Comparison of ENCODE assay signal across 8 cellular contexts in genomic region chr1:217135569-217135915, GRCh38.
A peak's percentile ranks its signal among the peaks of the same experiment; 100 is the strongest.
DNase-seq lines count a peak whose midpoint lies in the region; ATAC-seq and TF ChIP-seq lines count a peak whose summit lies in the region.

No MANE protein-coding gene starts in this region.

- H3K9ac ChIP-seq in KMS-11, result peak overlapping the region; percentile 34; the same call in 1 of the 2 replicates

- no peaks in the 10 kb centered on the region for H3K79me2 ChIP-seq in KMS-11 (ENCODE audit: insufficient read depth, low read depth)

- H3K4me1 Mint-ChIP-seq in endothelial cell (ENCODE audit: unreplicated experiment) (peaks cover 42% of the 10 kb centered on the region), nephron (peaks cover 48% of the 10 kb centered on the region)
- H3K4me1 Mint-ChIP-seq in activated naive CD4-positive, alpha-beta T cell treated with anti-CD3 and anti-CD28 coated beads, Interleukin-2, amount 10 ng/mL, durations not matched to agents 7 days and 5 days, result peaks cover 3% of the 10 kb centered on the region

- H3K4me3 Mint-ChIP-seq in endothelial cell (ENCODE audit: unreplicated experiment), result peak overlapping the region; percentile 89
- H3K4me3 Mint-ChIP-seq in nephron, result peak overlapping the region; percentile 85 to 93 (median 90)
- H3K4me3 Mint-ChIP-seq in activated naive CD4-positive, alpha-beta T cell treated with anti-CD3 and anti-CD28 coated beads, Interleukin-2, amount 10 ng/mL, durations not matched to agents 7 days and 5 days, result no peak overlapping the region

- H3K4me2 ChIP-seq in KMS-11, result peak overlapping the region; percentile 88

- H2AFZ ChIP-seq in KMS-11 (ENCODE audit: low read depth), result peak overlapping the region; percentile 94

- no peak overlapping the region for H3K27ac Mint-ChIP-seq in endothelial cell (ENCODE audit: unreplicated experiment)
- H3K27ac Mint-ChIP-seq in nephron, result peak overlapping the region in 2 of 3 experiments; percentile 23 to 95
- H3K27ac Mint-ChIP-seq in activated naive CD4-positive, alpha-beta T cell treated with anti-CD3 and anti-CD28 coated beads, Interleukin-2, amount 10 ng/mL, durations not matched to agents 7 days and 5 days, result no peak overlapping the region

- H4K20me1 ChIP-seq in KMS-11 (ENCODE audit: insufficient read depth), result no peaks in the 10 kb centered on the region

- H3K4me3 ChIP-seq in KMS-11 (IDR thresholded peaks at IDR 0.05; ENCODE audit: insufficient read depth, low read depth, low read length), result peak overlapping the region; percentile 87

- H3K9me3 Mint-ChIP-seq in endothelial cell (ENCODE audit: unreplicated experiment) (no peaks in the 10 kb centered on the region), nephron (peaks cover 2% of the 10 kb centered on the region)
- no peaks in the 10 kb centered on the region for H3K9me3 Mint-ChIP-seq in activated naive CD4-positive, alpha-beta T cell treated with anti-CD3 and anti-CD28 coated beads, Interleukin-2, amount 10 ng/mL, durations not matched to agents 7 days and 5 days

- H3K36me3 Mint-ChIP-seq in endothelial cell (ENCODE audit: low read depth, unreplicated experiment) (no peaks in the 10 kb centered on the region), nephron (ENCODE audit: low read depth) (no peaks in the 10 kb centered on the region)
- peaks cover 4% of the 10 kb centered on the region for H3K36me3 Mint-ChIP-seq in activated naive CD4-positive, alpha-beta T cell treated with anti-CD3 and anti-CD28 coated beads, Interleukin-2, amount 10 ng/mL, durations not matched to agents 7 days and 5 days

- H3K27me3 Mint-ChIP-seq in endothelial cell (ENCODE audit: unreplicated experiment) (peaks cover 49% of the 10 kb centered on the region), nephron (ENCODE audit: low read depth) (peaks cover 100% of the 10 kb centered on the region)
- peaks cover 79% of the 10 kb centered on the region for H3K27me3 Mint-ChIP-seq in activated naive CD4-positive, alpha-beta T cell treated with anti-CD3 and anti-CD28 coated beads, Interleukin-2, amount 10 ng/mL, durations not matched to agents 7 days and 5 days

- intact Hi-C loops in left colon (cut with DNase I, micrococcal nuclease), result no loop called here

- no peaks in the 10 kb centered on the region; the same call in 1 of the 2 replicates for H3K27me3 ChIP-seq in KMS-11 (ENCODE audit: insufficient read depth, low read depth)

- no peak overlapping the region for H3K27ac ChIP-seq in KMS-11

- ATAC-seq in left colon, result no peak

- no peaks in the 10 kb centered on the region for H3K36me3 ChIP-seq in KMS-11 (ENCODE audit: insufficient read depth)

- DNase-seq in COLO668 (lab: John Stamatoyannopoulos, UW; ENCODE audit: unreplicated experiment) (peak; percentile 87), endothelial cell (ENCODE audit: low spot score) (peak; percentile 41), AML-193 (lab: John Stamatoyannopoulos, UW) (no peak), left colon (no peak)
- no peak for DNase-seq in activated CD4-positive, CD25-positive, alpha-beta regulatory T cell treated with anti-CD3 and anti-CD28 coated beads, Interleukin-2, amount 50 U/mL, for 72 hours
- DNase-seq in activated naive CD4-positive, alpha-beta T cell treated with anti-CD3 and anti-CD28 coated beads, Interleukin-2, amount 10 ng/mL, durations not matched to agents 7 days and 5 days, result no peak

- TF ChIP-seq CTCF in KMS-11 (conservative IDR thresholded peaks at IDR 0.05; ENCODE audit: low read depth, low read length), result no peak
- TF ChIP-seq CTCF in endothelial cell (IDR thresholded peaks at IDR 0.05; ENCODE audit: unreplicated experiment), result no peak
- no peak for TF ChIP-seq CTCF in nephron (IDR thresholded peaks at IDR 0.05; ENCODE audit: unreplicated experiment in 3 of 3)

- no peaks in the 10 kb centered on the region for H3K4me1 ChIP-seq in KMS-11 (ENCODE audit: low read depth, poor library complexity, severe bottlenecking)

- CTCF ChIA-PET in activated naive CD4-positive, alpha-beta T cell treated with anti-CD3 and anti-CD28 coated beads, Interleukin-2, amount 10 ng/mL, durations not matched to agents 7 days and 5 days (lab: Charles Lee), result no interaction called here

Comparison
In these comparisons a context has a peak if more than half of its experiments do, and no peak if none do; other contexts are left out.
1. DNase-seq: peak in COLO668 (single experiment) and endothelial cell (single experiment); none in AML-193 (0 of 2), activated CD4-positive, CD25-positive, alpha-beta regulatory T cell treated with anti-CD3 and anti-CD28 coated beads, Interleukin-2, amount 50 U/mL, for 72 hours (single experiment), left colon (0 of 2) and activated naive CD4-positive, alpha-beta T cell treated with anti-CD3 and anti-CD28 coated beads, Interleukin-2, amount 10 ng/mL, durations not matched to agents 7 days and 5 days (single experiment).
2. H3K27ac Mint-ChIP-seq: peak in nephron (2 of 3); none in endothelial cell (single experiment) and activated naive CD4-positive, alpha-beta T cell treated with anti-CD3 and anti-CD28 coated beads, Interleukin-2, amount 10 ng/mL, durations not matched to agents 7 days and 5 days (single experiment).